ENCODE assay signal across 17 cellular contexts in genomic region chr18:79186649-79187048, GRCh38.
DNase-seq lines count a peak whose midpoint lies in the region; ATAC-seq, FAIRE-seq and TF ChIP-seq lines count a peak whose summit lies in the region.
"Had no signal": no experiment of that assay in that cellular context is flagged by ENCODE, and none has a peak within 500 bp of the region (broad histone marks: within the 10 kb centered on the region; RNA-seq: fewer than 3 reads in every experiment).

No MANE protein-coding gene starts in this region.

- H3K27me3 ChIP-seq in esophagus muscularis mucosa: no peaks in the 10 kb centered on the region
- H3K27me3 ChIP-seq: transverse colon had no signal

- 90% methylated on average over 2 of the region's 2 CpGs for WGBS in esophagus muscularis mucosa

- no peak overlapping the region for H3K4me3 ChIP-seq in esophagus muscularis mucosa
- H3K4me3 ChIP-seq: mucosa of descending colon, transverse colon had no signal

- intact Hi-C loops in esophagus muscularis mucosa (cut with DNase I) (no loop called here), posterior cingulate gyrus (cut with DNase I) (no loop called here)

- H3K4me1 ChIP-seq in esophagus muscularis mucosa: peaks cover 0 to 6% (median 2%) of the 10 kb centered on the region in 4 donors
- H3K4me1 ChIP-seq: transverse colon had no signal

- TF ChIP-seq CTCF in esophagus muscularis mucosa (IDR thresholded peaks at IDR 0.05): no peak

- peak; percentile 80 for FAIRE-seq in GM12891 (lab: Jason Lieb, UNC)
- FAIRE-seq: bronchial epithelial cell had no signal

- no peaks in the 10 kb centered on the region for H3K9me3 ChIP-seq in esophagus muscularis mucosa
- H3K9me3 ChIP-seq: mucosa of descending colon, transverse colon had no signal

- TF ChIP-seq POLR2A in GM12891 (IDR thresholded peaks at IDR 0.05; ENCODE audit: low read depth, low read length): no peak
- no peak for TF ChIP-seq POLR2A in esophagus muscularis mucosa (IDR thresholded peaks at IDR 0.05; ENCODE audit: low read depth)

- DNase-seq in GM12891 (ENCODE audit: insufficient read length, low spot score): no peak
- no peak for DNase-seq in stimulated activated CD4-positive, alpha-beta T cell treated with anti-CD3 and anti-CD28 coated beads, Interleukin-4, amount 100 ng/mL, for 4 hours
- no peak for DNase-seq in MV-4-11 (lab: John Stamatoyannopoulos, UW)
- DNase-seq in esophagus muscularis mucosa (ENCODE audit: extremely low spot score): no peak
- DNase-seq in posterior cingulate gyrus: no peak
- DNase-seq: ACHN; activated naive CD8-positive, alpha-beta T cell treated with anti-CD3 and anti-CD28 coated beads for 36 hours; HCEC 1CT; mucosa of descending colon; NCI-H1105; SHP77; stimulated activated CD4-positive, alpha-beta T cell treated with anti-CD3 and anti-CD28 coated beads, Interleukin-4, amount 100 ng/mL, for 1 hour; transverse colon had no signal

- ATAC-seq in GM19351 (IDR thresholded peaks at IDR 0.05; ENCODE audit: unreplicated experiment) (peak; percentile 78), GM21786 (IDR thresholded peaks at IDR 0.05; ENCODE audit: unreplicated experiment) (peak; percentile 77), HG03432 (IDR thresholded peaks at IDR 0.05; ENCODE audit: unreplicated experiment) (peak; percentile 74)
- ATAC-seq: mucosa of descending colon had no signal

- no peak overlapping the region for H3K27ac ChIP-seq in esophagus muscularis mucosa (replicated peaks in 1 of 4)
- H3K27ac ChIP-seq: transverse colon had no signal

- H3K36me3 ChIP-seq in esophagus muscularis mucosa: peaks cover 0 to 18% (median 2%) of the 10 kb centered on the region in 4 donors
- H3K36me3 ChIP-seq: transverse colon had no signal

- TF ChIP-seq EP300 in esophagus muscularis mucosa (IDR thresholded peaks at IDR 0.05): no peak

TF ChIP-seq in GM12891, 5 proteins besides CTCF, POLR2A, EP300 and RAD21:
- TF ChIP-seq POU2F2 (IDR thresholded peaks at IDR 0.05; ENCODE audit: low read depth, low read length): no peak
- no peak for TF ChIP-seq SPI1 (IDR thresholded peaks at IDR 0.05; ENCODE audit: low read depth, low read length)
- TF ChIP-seq PAX5 (IDR thresholded peaks at IDR 0.05; ENCODE audit: insufficient read depth, low read length, severe bottlenecking): no peak
- no peak for TF ChIP-seq TAF1 (IDR thresholded peaks at IDR 0.05; ENCODE audit: low read depth, low read length)
- no peak for TF ChIP-seq POLR2AphosphoS5 (IDR thresholded peaks at IDR 0.05; ENCODE audit: low read depth, low read length)
TF ChIP-seq in GM12891: peak in this region for 0.
